ENCODE assay signal across 18 cellular contexts in genomic region chr9:37433754-37434435, GRCh38. TPM values are rescaled to one million over a fixed set of nuclear protein-coding genes. Genes with fewer than 3 reads are reported as not detected.
DNase-seq lines count a peak whose midpoint lies in the region; ATAC-seq, FAIRE-seq and TF ChIP-seq lines count a peak whose summit lies in the region.
"Had no signal": no experiment of that assay in that cellular context is flagged by ENCODE, and none has a peak within 500 bp of the region (broad histone marks: within the 10 kb centered on the region; RNA-seq: fewer than 3 reads in every experiment).

No MANE protein-coding gene starts in this region.

- H3K27ac ChIP-seq in liver (ENCODE audit: low read depth in 1 of 2, low read length in 2 of 2) (no peak overlapping the region), HepG2 (ENCODE audit: extremely low read length, insufficient read depth, low read length) (no peak overlapping the region), esophagus muscularis mucosa (replicated peaks in 1 of 4) (peak overlapping the region in 3 of 4 donors; percentile 5 to 52 (median 42))
- H3K27ac ChIP-seq: epithelial cell of prostate, upper lobe of left lung had no signal

- no TSS peak for BruUV-seq in HepG2 (replicated peaks; lab: Mats Ljungman, UMichigan)

- H4K20me1 ChIP-seq in HepG2 (ENCODE audit: insufficient read depth, low read length), result no peaks in the 10 kb centered on the region

- no peak overlapping the region for H3K4me3 ChIP-seq in liver (ENCODE audit: low read depth in 1 of 3, low read length in 3 of 3)
- H3K4me3 ChIP-seq in HepG2 (replicated peaks in 1 of 3; ENCODE audit: insufficient read depth in 1 of 3, low read depth in 2 of 3, low read length in 3 of 3), result no peak overlapping the region
- no peak overlapping the region for H3K4me3 ChIP-seq in esophagus muscularis mucosa
- H3K4me3 ChIP-seq: HAP-1, upper lobe of left lung had no signal

- no peak for TF ChIP-seq EP300 in HepG2 (IDR thresholded peaks at IDR 0.05; ENCODE audit: low read depth in 2 of 2, low read length in 2 of 2)
- TF ChIP-seq EP300 in HepG2 (CRISPR knock-in tag; IDR thresholded peaks at IDR 0.05; ENCODE audit: borderline replicate concordance), result no peak
- TF ChIP-seq EP300 in esophagus muscularis mucosa (IDR thresholded peaks at IDR 0.05), result no peak

- intact Hi-C loops in HepG2 (cut with micrococcal nuclease; ENCODE audit: unreplicated experiment), result no loop called here
- intact Hi-C loops in esophagus muscularis mucosa (cut with DNase I), result no loop called here

- CTCF ChIA-PET in HepG2 (lab: Yijun Ruan, JAX; ENCODE audit: low intra/inter-chr PET ratio, low total read pairs), result no interaction called here

- FAIRE-seq in HepG2 (lab: Jason Lieb, UNC) (no peak), GM12892 (lab: Jason Lieb, UNC) (no peak)
- FAIRE-seq: GM19239, islet of Langerhans had no signal

- peaks cover 2% of the 10 kb centered on the region for H3K79me2 ChIP-seq in HepG2 (ENCODE audit: insufficient read depth, low read length)

- TF ChIP-seq RAD21 in liver (IDR thresholded peaks at IDR 0.05), result no peak
- no peak for TF ChIP-seq RAD21 in HepG2 (CRISPR knock-in tag; IDR thresholded peaks at IDR 0.05)

- H3K4me1 ChIP-seq in liver (ENCODE audit: control insufficient read depth in 4 of 4, insufficient read depth in 4 of 4, low read length in 3 of 4) (peaks cover 9 to 79% (median 67%) of the 10 kb centered on the region in 4 donors), HepG2 (ENCODE audit: insufficient read depth, low read length) (peaks cover 40% of the 10 kb centered on the region), esophagus muscularis mucosa (peaks cover 22 to 31% (median 25%) of the 10 kb centered on the region in 4 donors)
- H3K4me1 ChIP-seq: HAP-1 had no signal

- WGBS in liver, result 70% methylated on average over 8 of the region's 8 CpGs
- WGBS in HepG2 (ENCODE audit: low lambda C conversion rate), result 91% methylated on average over 8 of the region's 8 CpGs
- WGBS in esophagus muscularis mucosa, result 49% methylated on average over 5 of the region's 8 CpGs

- no peak overlapping the region for H2AFZ ChIP-seq in HepG2 (ENCODE audit: low read length)

- H3K9me3 ChIP-seq in liver (ENCODE audit: control insufficient read depth in 4 of 4, low read length in 3 of 4) (no peaks in the 10 kb centered on the region), HepG2 (ENCODE audit: low read length) (no peaks in the 10 kb centered on the region), esophagus muscularis mucosa (no peaks in the 10 kb centered on the region)
- H3K9me3 ChIP-seq: HAP-1, upper lobe of left lung had no signal

- H3K9ac ChIP-seq in liver (ENCODE audit: low read depth in 1 of 2, low read length in 2 of 2), result no peak overlapping the region
- no peak overlapping the region for H3K9ac ChIP-seq in HepG2 (ENCODE audit: insufficient read depth, low read depth, low read length)

- POLR2A ChIA-PET in HepG2 (lab: Yijun Ruan, JAX), result no interaction called here

- no peak overlapping the region for H3K4me2 ChIP-seq in HepG2 (ENCODE audit: low read depth, low read length)

- H3K36me3 ChIP-seq in liver (ENCODE audit: control insufficient read depth in 4 of 4, insufficient read depth in 3 of 4, low read depth in 1 of 4, low read length in 3 of 4) (peaks cover 18 to 65% (median 53%) of the 10 kb centered on the region in 4 donors), HepG2 (replicated peaks in 1 of 2; ENCODE audit: control insufficient read depth in 1 of 2, insufficient read depth in 2 of 2, low read length in 2 of 2) (peaks cover 14 to 52% of the 10 kb centered on the region in 2 experiments; a peak in 4 of 5 replicates), esophagus muscularis mucosa (peaks cover 37 to 94% (median 80%) of the 10 kb centered on the region in 4 donors)

- TF ChIP-seq CTCF in liver (IDR thresholded peaks at IDR 0.05; ENCODE audit: low read depth, low read length, missing input control) (no peak), HepG2 (CRISPR knock-in tag; IDR thresholded peaks at IDR 0.05) (no peak), esophagus muscularis mucosa (IDR thresholded peaks at IDR 0.05) (no peak)

- ATAC-seq in HepG2 (no peak), GM21529 (IDR thresholded peaks at IDR 0.05; ENCODE audit: unreplicated experiment) (no peak)
- ATAC-seq: T-cell had no signal

- H3K27me3 ChIP-seq in liver (ENCODE audit: control insufficient read depth in 4 of 4, insufficient read depth in 4 of 4, low read length in 3 of 4), result no peaks in the 10 kb centered on the region
- H3K27me3 ChIP-seq in HepG2 (ENCODE audit: control insufficient read depth in 1 of 2, insufficient read depth in 2 of 2, low read length in 2 of 2), result no peaks in the 10 kb centered on the region
- no peaks in the 10 kb centered on the region for H3K27me3 ChIP-seq in esophagus muscularis mucosa
- H3K27me3 ChIP-seq: upper lobe of left lung had no signal

- DNase-seq in HepG2 (ENCODE audit: low spot score) (no peak), esophagus muscularis mucosa (ENCODE audit: extremely low spot score) (no peak), medulla oblongata (ENCODE audit: extremely low spot score) (peak; percentile 96), GM12892 (ENCODE audit: insufficient read length) (no peak)
- DNase-seq in effector CD4-positive, alpha-beta T cell, result no peak
- DNase-seq in stimulated activated naive CD4-positive, alpha-beta T cell treated with Interleukin-2 at 50 U/mL for 16 hours (lab: John Stamatoyannopoulos, UW), result no peak
- DNase-seq: activated CD4-positive, alpha-beta T cell treated with anti-CD3 and anti-CD28 coated beads for 1 hour; DMS53; natural killer cell; OCI-M1; T-cell; upper lobe of left lung had no signal

- in situ Hi-C loops in HepG2 (cut with HindIII; ENCODE audit: extremely low pct_ligation_motif_present, low pct_unique_long_range_greater_than_20kb), result no loop called here

- TF ChIP-seq POLR2A in HepG2 (IDR thresholded peaks at IDR 0.05; ENCODE audit: insufficient read depth in 1 of 2, low read depth in 2 of 2, low read length in 2 of 2) (no peak), esophagus muscularis mucosa (IDR thresholded peaks at IDR 0.05; ENCODE audit: low read depth) (no peak), GM12892 (IDR thresholded peaks at IDR 0.05; ENCODE audit: low read depth, low read length) (no peak)

RNA-seq across cellular contexts. Expression of gene GRHPR, which starts 11.4 kb away (rescaled TPM):
- 100 to 1,000 TPM; 125 to 524 TPM for total RNA-seq in liver
- polyA plus RNA-seq in liver, result 100 to 1,000 TPM; 197 to 391 TPM
- total RNA-seq in HepG2 (2016; rRNA removed; fragmentation: Illumina TruSeq; extraction: Trizol), result 115 and 127 TPM in 2 replicates
- total RNA-seq in HepG2 (2016; cell fraction: cytosol; rRNA removed; fragmentation: Illumina TruSeq; extraction: Trizol; ENCODE audit: low read depth), result 58.9 and 75.1 TPM in 2 replicates
- 119 and 128 TPM in 2 replicates for total RNA-seq in HepG2 (2016; cell fraction: insoluble cytoplasmic fraction; rRNA removed; fragmentation: Illumina TruSeq; extraction: Trizol)
- 66.5 and 84.7 TPM in 2 replicates for total RNA-seq in HepG2 (2016; cell fraction: membrane; rRNA removed; fragmentation: Illumina TruSeq; extraction: Trizol)
- 73.9 and 76.5 TPM in 2 replicates for total RNA-seq in HepG2 (2016; cell fraction: nucleus; rRNA removed; fragmentation: Illumina TruSeq; extraction: Trizol)
- 113 and 127 TPM in 2 replicates for polyA plus RNA-seq in HepG2 (2011; rRNA removed)
- polyA plus RNA-seq in HepG2 (2011; cell fraction: cytosol; rRNA removed), result 126 and 161 TPM in 2 replicates
- polyA plus RNA-seq in HepG2 (2011; cell fraction: nucleus; rRNA removed), result 121 and 122 TPM in 2 replicates
- polyA plus RNA-seq in HepG2 (2012), result 66.2 and 76.0 TPM in 2 replicates
- 48.7 and 72.2 TPM in 2 replicates for polyA plus RNA-seq in HepG2 (2016; cell fraction: cytosol; fragmentation: Illumina TruSeq; extraction: Trizol; ENCODE audit: low read depth)
- 135 and 143 TPM in 2 replicates for polyA plus RNA-seq in HepG2 (2016; cell fraction: insoluble cytoplasmic fraction; fragmentation: Illumina TruSeq; extraction: Trizol; ENCODE audit: low read depth)
- polyA plus RNA-seq in HepG2 (2016; cell fraction: membrane; fragmentation: Illumina TruSeq; extraction: Trizol; ENCODE audit: low read depth), result 58.4 and 72.9 TPM in 2 replicates
- 111 and 117 TPM in 2 replicates for polyA plus RNA-seq in HepG2 (2016; cell fraction: nucleus; fragmentation: Illumina TruSeq; extraction: Trizol; ENCODE audit: insufficient read depth, low read depth)
- 126 and 157 TPM in 2 replicates for polyA minus RNA-seq in HepG2 (2011; rRNA and poly(A)+ RNA removed; ENCODE audit: low replicate concordance)
- polyA minus RNA-seq in HepG2 (2011; cell fraction: cytosol; rRNA and poly(A)+ RNA removed), result 42.8 and 47.7 TPM in 2 replicates
- polyA minus RNA-seq in HepG2 (2011; cell fraction: nucleus; rRNA and poly(A)+ RNA removed), result 54.1 and 61.8 TPM in 2 replicates
- total RNA-seq in esophagus muscularis mucosa, result 100 to 1,000 TPM; 135 to 143 (median 138) TPM
- polyA plus RNA-seq in GM12892 (2012; ENCODE audit: missing spikeins), result 134 TPM

RNA-seq across cellular contexts. Expression of gene ZBTB5, which starts 31.4 kb away (rescaled TPM):
- total RNA-seq in liver (1 to 10 TPM; 9.3 to 9.4 TPM), HepG2 (2016; rRNA removed; fragmentation: Illumina TruSeq; extraction: Trizol) (12.5 and 15.2 TPM in 2 replicates), esophagus muscularis mucosa (10 to 100 TPM in 3 of 4 donors, 1 to 10 TPM in 1; 9.6 to 20.4 (median 12.6) TPM)
- polyA plus RNA-seq in liver (1 to 10 TPM; 2.4 to 3.6 TPM), HepG2 (2011; rRNA removed) (19.7 and 20.5 TPM in 2 replicates)
- 0.81 and 0.88 TPM in 2 replicates for total RNA-seq in HepG2 (2016; cell fraction: cytosol; rRNA removed; fragmentation: Illumina TruSeq; extraction: Trizol; ENCODE audit: low read depth)
- 12.4 and 14.4 TPM in 2 replicates for total RNA-seq in HepG2 (2016; cell fraction: insoluble cytoplasmic fraction; rRNA removed; fragmentation: Illumina TruSeq; extraction: Trizol)
- total RNA-seq in HepG2 (2016; cell fraction: membrane; rRNA removed; fragmentation: Illumina TruSeq; extraction: Trizol), result 5.8 and 6.1 TPM in 2 replicates
- 11.2 and 13.3 TPM in 2 replicates for total RNA-seq in HepG2 (2016; cell fraction: nucleus; rRNA removed; fragmentation: Illumina TruSeq; extraction: Trizol)
- 14.8 and 16.3 TPM in 2 replicates for polyA plus RNA-seq in HepG2 (2011; cell fraction: cytosol; rRNA removed)
- 25.4 and 27.5 TPM in 2 replicates for polyA plus RNA-seq in HepG2 (2011; cell fraction: nucleus; rRNA removed)
- polyA plus RNA-seq in HepG2 (2012), result 10.3 and 11.9 TPM in 2 replicates
- polyA plus RNA-seq in HepG2 (2016; cell fraction: cytosol; fragmentation: Illumina TruSeq; extraction: Trizol; ENCODE audit: low read depth), result 0.35 and 0.64 TPM in 2 replicates
- 11.5 and 11.7 TPM in 2 replicates for polyA plus RNA-seq in HepG2 (2016; cell fraction: insoluble cytoplasmic fraction; fragmentation: Illumina TruSeq; extraction: Trizol; ENCODE audit: low read depth)
- 3.5 and 4.3 TPM in 2 replicates for polyA plus RNA-seq in HepG2 (2016; cell fraction: membrane; fragmentation: Illumina TruSeq; extraction: Trizol; ENCODE audit: low read depth)
- polyA plus RNA-seq in HepG2 (2016; cell fraction: nucleus; fragmentation: Illumina TruSeq; extraction: Trizol; ENCODE audit: insufficient read depth, low read depth), result 16.5 and 19.6 TPM in 2 replicates
- polyA minus RNA-seq in HepG2 (2011; rRNA and poly(A)+ RNA removed; ENCODE audit: low replicate concordance), result 29.3 and 36.6 TPM in 2 replicates
- polyA minus RNA-seq in HepG2 (2011; cell fraction: cytosol; rRNA and poly(A)+ RNA removed), result 11.4 and 13.4 TPM in 2 replicates
- polyA minus RNA-seq in HepG2 (2011; cell fraction: nucleus; rRNA and poly(A)+ RNA removed), result 23.9 and 25.2 TPM in 2 replicates
- 9.7 TPM for polyA plus RNA-seq in GM12892 (2012; ENCODE audit: missing spikeins)

RNA-seq across cellular contexts. Expression of gene POLR1E, which starts 51.9 kb away (rescaled TPM):
- total RNA-seq in liver (10 to 100 TPM; 15.5 to 25.5 TPM), HepG2 (2016; rRNA removed; fragmentation: Illumina TruSeq; extraction: Trizol) (37.8 and 49.1 TPM in 2 replicates), esophagus muscularis mucosa (10 to 100 TPM; 17.4 to 36.8 (median 24.5) TPM)
- polyA plus RNA-seq in liver (10 to 100 TPM in 1 of 2 donors, 1 to 10 TPM in 1; 4.9 to 13.3 TPM), HepG2 (2011; rRNA removed) (18.9 and 23.0 TPM in 2 replicates)
- 12.6 and 13.7 TPM in 2 replicates for total RNA-seq in HepG2 (2016; cell fraction: cytosol; rRNA removed; fragmentation: Illumina TruSeq; extraction: Trizol; ENCODE audit: low read depth)
- total RNA-seq in HepG2 (2016; cell fraction: insoluble cytoplasmic fraction; rRNA removed; fragmentation: Illumina TruSeq; extraction: Trizol), result 35.7 and 42.1 TPM in 2 replicates
- total RNA-seq in HepG2 (2016; cell fraction: membrane; rRNA removed; fragmentation: Illumina TruSeq; extraction: Trizol), result 24.4 and 28.3 TPM in 2 replicates
- 19.5 and 22.1 TPM in 2 replicates for total RNA-seq in HepG2 (2016; cell fraction: nucleus; rRNA removed; fragmentation: Illumina TruSeq; extraction: Trizol)
- 16.9 and 20.6 TPM in 2 replicates for polyA plus RNA-seq in HepG2 (2011; cell fraction: cytosol; rRNA removed)
- 6.3 and 8.5 TPM in 2 replicates for polyA plus RNA-seq in HepG2 (2011; cell fraction: nucleus; rRNA removed)
- 15.5 and 19.9 TPM in 2 replicates for polyA plus RNA-seq in HepG2 (2012)
- polyA plus RNA-seq in HepG2 (2016; cell fraction: cytosol; fragmentation: Illumina TruSeq; extraction: Trizol; ENCODE audit: low read depth), result 9.5 and 9.6 TPM in 2 replicates
- 31.1 and 31.2 TPM in 2 replicates for polyA plus RNA-seq in HepG2 (2016; cell fraction: insoluble cytoplasmic fraction; fragmentation: Illumina TruSeq; extraction: Trizol; ENCODE audit: low read depth)
- polyA plus RNA-seq in HepG2 (2016; cell fraction: membrane; fragmentation: Illumina TruSeq; extraction: Trizol; ENCODE audit: low read depth), result 16.1 and 18.2 TPM in 2 replicates
- 16.7 and 17.8 TPM in 2 replicates for polyA plus RNA-seq in HepG2 (2016; cell fraction: nucleus; fragmentation: Illumina TruSeq; extraction: Trizol; ENCODE audit: insufficient read depth, low read depth)
- polyA minus RNA-seq in HepG2 (2011; rRNA and poly(A)+ RNA removed; ENCODE audit: low replicate concordance), result 17.1 and 37.9 TPM in 2 replicates
- 14.0 and 14.2 TPM in 2 replicates for polyA minus RNA-seq in HepG2 (2011; cell fraction: cytosol; rRNA and poly(A)+ RNA removed)
- 17.8 and 20.8 TPM in 2 replicates for polyA minus RNA-seq in HepG2 (2011; cell fraction: nucleus; rRNA and poly(A)+ RNA removed)
- 37.6 TPM for polyA plus RNA-seq in GM12892 (2012; ENCODE audit: missing spikeins)

Comparison
In these comparisons a context has a peak if more than half of its experiments do, and no peak if none do; other contexts are left out.
1. H3K27ac ChIP-seq: peak in esophagus muscularis mucosa (3 of 4); none in liver (0 of 2) and HepG2 (single experiment).